Comparison of ENCODE assay signal across 15 cellular contexts in the genomic region with DNA sequence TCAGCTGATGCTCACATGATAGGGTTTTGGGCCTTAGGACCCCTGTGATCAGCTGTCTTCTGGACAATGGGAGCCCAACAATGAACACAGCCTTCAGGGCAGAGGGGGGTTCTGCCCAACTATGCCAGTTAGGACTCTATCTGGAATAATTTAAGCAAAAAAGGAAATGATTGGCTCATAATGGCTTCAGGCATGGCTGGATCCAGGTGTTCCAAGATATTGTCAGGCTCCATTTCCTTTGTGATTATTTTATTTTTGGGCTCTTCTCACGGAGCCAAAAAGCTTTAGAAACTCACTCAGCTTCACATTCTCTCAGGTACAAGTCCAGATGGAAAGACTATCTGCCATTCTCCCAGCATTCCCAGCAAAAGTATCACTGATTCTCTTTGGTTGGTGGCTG. TPM values are rescaled to one million over a fixed set of nuclear protein-coding genes. Genes with fewer than 3 reads are reported as not detected.
DNase-seq lines count a peak whose midpoint lies in the region; ATAC-seq, FAIRE-seq and TF ChIP-seq lines count a peak whose summit lies in the region.
"Had no signal": no experiment of that assay in that cellular context is flagged by ENCODE, and none has a peak within 500 bp of the region (broad histone marks: within the 10 kb centered on the region; RNA-seq: fewer than 3 reads in every experiment).

No MANE protein-coding gene starts in this region.

- TF ChIP-seq POLR2A in endothelial cell of umbilical vein (IDR thresholded peaks at IDR 0.05; ENCODE audit: low read depth, low read length) = no peak
- no peak for TF ChIP-seq POLR2A in upper lobe of left lung (IDR thresholded peaks at IDR 0.05)

- H3K9me3 Mint-ChIP-seq in activated naive CD8-positive, alpha-beta T cell treated with anti-CD3 and anti-CD28 coated beads, Interleukin-2, amount 10 ng/mL, durations not matched to agents 7 days and 5 days = no peaks in the 10 kb centered on the region
- no peaks in the 10 kb centered on the region for H3K9me3 Mint-ChIP-seq in activated naive CD8-positive, alpha-beta T cell treated with anti-CD3 and anti-CD28 coated beads for 36 hours
- no peaks in the 10 kb centered on the region for H3K9me3 Mint-ChIP-seq in naive thymus-derived CD8-positive, alpha-beta T cell

- H3K36me3 ChIP-seq in endothelial cell of umbilical vein (ENCODE audit: control insufficient read depth in 2 of 2, extremely low read depth in 1 of 2, insufficient read depth in 2 of 2, low read length in 2 of 2) (no peaks in the 10 kb centered on the region), upper lobe of left lung (no peaks in the 10 kb centered on the region)
- H3K36me3 ChIP-seq: WERI-Rb-1 had no signal

- no peaks in the 10 kb centered on the region for H3K9me1 ChIP-seq in endothelial cell of umbilical vein (replicated peaks; ENCODE audit: control insufficient read depth, extremely low read depth, insufficient read depth, low read length)

- no peaks in the 10 kb centered on the region for H3K9me3 ChIP-seq in endothelial cell of umbilical vein (replicated peaks; ENCODE audit: control insufficient read depth, insufficient read depth, low read length)
- H3K9me3 ChIP-seq in upper lobe of left lung = no peaks in the 10 kb centered on the region

- no peaks in the 10 kb centered on the region for H3K27me3 ChIP-seq in endothelial cell of umbilical vein (ENCODE audit: control insufficient read depth in 2 of 2, insufficient read depth in 2 of 2, low read length in 2 of 2)
- no peaks in the 10 kb centered on the region for H3K27me3 ChIP-seq in upper lobe of left lung

- CTCF ChIA-PET in endothelial cell of umbilical vein (lab: Charles Lee) = interaction anchor here (3.2 to 7.8 kb wide), 3 partner anchors 29 to 96 kb away, joined by 14 to 118 read pairs (median 113); no protein-coding TSS in a partner anchor

- DNase-seq in activated naive CD8-positive, alpha-beta T cell treated with anti-CD3 and anti-CD28 coated beads, Interleukin-2, amount 10 ng/mL, durations not matched to agents 7 days and 5 days = no peak
- no peak for DNase-seq in activated naive CD8-positive, alpha-beta T cell treated with anti-CD3 and anti-CD28 coated beads for 36 hours
- no peak for DNase-seq in endothelial cell of umbilical vein (ENCODE audit: low read depth, low spot score)
- no peak for DNase-seq in naive thymus-derived CD8-positive, alpha-beta T cell
- DNase-seq in upper lobe of left lung = no peak
- DNase-seq in pons (ENCODE audit: low spot score) = no peak
- DNase-seq in activated CD4-positive, alpha-beta T cell treated with anti-CD3 and anti-CD28 coated beads for 48 hours = no peak
- DNase-seq: 8988T; activated CD8-positive, alpha-beta memory T cell treated with anti-CD3 and anti-CD28 coated beads, Interleukin-2, amount 50 U/mL, for 4 hours; midbrain; NCI-H1930; WERI-Rb-1 had no signal

- no peaks in the 10 kb centered on the region for H3K36me3 Mint-ChIP-seq in activated naive CD8-positive, alpha-beta T cell treated with anti-CD3 and anti-CD28 coated beads, Interleukin-2, amount 10 ng/mL, durations not matched to agents 7 days and 5 days
- H3K36me3 Mint-ChIP-seq in activated naive CD8-positive, alpha-beta T cell treated with anti-CD3 and anti-CD28 coated beads for 36 hours = peaks cover 4% of the 10 kb centered on the region
- H3K36me3 Mint-ChIP-seq in naive thymus-derived CD8-positive, alpha-beta T cell = no peaks in the 10 kb centered on the region

- no peak for ATAC-seq in activated naive CD8-positive, alpha-beta T cell treated with anti-CD3 and anti-CD28 coated beads, Interleukin-2, amount 10 ng/mL, durations not matched to agents 7 days and 5 days (ENCODE audit: low read depth)
- ATAC-seq in naive thymus-derived CD8-positive, alpha-beta T cell = no peak
- ATAC-seq in upper lobe of left lung (ENCODE audit: low FRiP score in 2 of 2) (no peak), HG03571 (IDR thresholded peaks at IDR 0.05; ENCODE audit: unreplicated experiment) (no peak)

- no peaks in the 10 kb centered on the region for H4K20me1 ChIP-seq in endothelial cell of umbilical vein (replicated peaks; ENCODE audit: control insufficient read depth, extremely low read depth, insufficient read depth, low read length)

- no peak overlapping the region for H3K4me3 Mint-ChIP-seq in activated naive CD8-positive, alpha-beta T cell treated with anti-CD3 and anti-CD28 coated beads, Interleukin-2, amount 10 ng/mL, durations not matched to agents 7 days and 5 days
- H3K4me3 Mint-ChIP-seq in activated naive CD8-positive, alpha-beta T cell treated with anti-CD3 and anti-CD28 coated beads for 36 hours = no peak overlapping the region
- H3K4me3 Mint-ChIP-seq in naive thymus-derived CD8-positive, alpha-beta T cell = no peak overlapping the region

- dilution Hi-C loops in endothelial cell of umbilical vein (cut with MboI; ENCODE audit: extremely low pct_ligation_motif_present, low sequenced_read_pairs) = no loop called here

- POLR2A ChIA-PET in activated naive CD8-positive, alpha-beta T cell treated with anti-CD3 and anti-CD28 coated beads, Interleukin-2, amount 10 ng/mL, durations not matched to agents 7 days and 5 days (lab: Charles Lee) = interaction anchor here (1.6 kb wide), 1 partner anchor 20 kb away, joined by 3 read pairs; a partner anchor contains a TSS
- POLR2A ChIA-PET in endothelial cell of umbilical vein (lab: Charles Lee) = interaction anchor here (3.4 kb wide), 1 partner anchor 20 kb away, joined by 20 read pairs; a partner anchor contains a TSS
- POLR2A ChIA-PET in naive thymus-derived CD8-positive, alpha-beta T cell (lab: Charles Lee) = interaction anchor here (0.6 to 4.8 kb wide), 11 partner anchors 10 to 103 kb away, joined by 3 to 21 read pairs (median 4); a partner anchor contains a TSS

- H2AFZ ChIP-seq in endothelial cell of umbilical vein (ENCODE audit: low read depth, low read length) = no peak overlapping the region

- no peak for TF ChIP-seq CTCF in endothelial cell of umbilical vein (IDR thresholded peaks at IDR 0.05; ENCODE audit: extremely low read depth in 1 of 2, insufficient read depth in 1 of 2, low read depth in 1 of 2, low read length in 2 of 2)
- TF ChIP-seq CTCF in upper lobe of left lung (IDR thresholded peaks at IDR 0.05) = no peak

- intact Hi-C loops in endothelial cell of umbilical vein (cut with micrococcal nuclease) = no loop called here

- FAIRE-seq in endothelial cell of umbilical vein (lab: Jason Lieb, UNC) = no peak

- no peak for TF ChIP-seq EP300 in upper lobe of left lung (IDR thresholded peaks at IDR 0.05)

- peaks cover 5% of the 10 kb centered on the region for H3K27me3 Mint-ChIP-seq in activated naive CD8-positive, alpha-beta T cell treated with anti-CD3 and anti-CD28 coated beads, Interleukin-2, amount 10 ng/mL, durations not matched to agents 7 days and 5 days
- peaks cover 2% of the 10 kb centered on the region for H3K27me3 Mint-ChIP-seq in activated naive CD8-positive, alpha-beta T cell treated with anti-CD3 and anti-CD28 coated beads for 36 hours
- H3K27me3 Mint-ChIP-seq in naive thymus-derived CD8-positive, alpha-beta T cell = peaks cover 0 to 2% (median 0%) of the 10 kb centered on the region in 5 donors

- peaks cover 32% of the 10 kb centered on the region for H3K4me1 Mint-ChIP-seq in activated naive CD8-positive, alpha-beta T cell treated with anti-CD3 and anti-CD28 coated beads, Interleukin-2, amount 10 ng/mL, durations not matched to agents 7 days and 5 days
- peaks cover 36% of the 10 kb centered on the region for H3K4me1 Mint-ChIP-seq in activated naive CD8-positive, alpha-beta T cell treated with anti-CD3 and anti-CD28 coated beads for 36 hours
- H3K4me1 Mint-ChIP-seq in naive thymus-derived CD8-positive, alpha-beta T cell = peaks cover 23 to 48% (median 42%) of the 10 kb centered on the region in 4 donors

- H3K79me2 ChIP-seq in endothelial cell of umbilical vein (ENCODE audit: control insufficient read depth, insufficient read depth, low read length) = peaks cover 12% of the 10 kb centered on the region

- peak overlapping the region; percentile 7 for H3K27ac Mint-ChIP-seq in activated naive CD8-positive, alpha-beta T cell treated with anti-CD3 and anti-CD28 coated beads, Interleukin-2, amount 10 ng/mL, durations not matched to agents 7 days and 5 days
- no peak overlapping the region for H3K27ac Mint-ChIP-seq in activated naive CD8-positive, alpha-beta T cell treated with anti-CD3 and anti-CD28 coated beads for 36 hours
- H3K27ac Mint-ChIP-seq in naive thymus-derived CD8-positive, alpha-beta T cell = peak overlapping the region in 7 of 10 donors; percentile 78 to 98 (median 94)

- peak overlapping the region; percentile 77 for H3K9ac ChIP-seq in endothelial cell of umbilical vein (replicated peaks; ENCODE audit: extremely low read depth, insufficient read depth, low read length)
- H3K9ac ChIP-seq: KMS-11 had no signal

- peak overlapping the region; percentile 99 for H3K27ac ChIP-seq in endothelial cell of umbilical vein (ENCODE audit: insufficient read depth, low read depth, low read length)
- peak overlapping the region; percentile 91 to 98 (median 94) for H3K27ac ChIP-seq in upper lobe of left lung
- H3K27ac ChIP-seq: KMS-11, SK-N-MC, WERI-Rb-1 had no signal

- BruUV-seq in endothelial cell of umbilical vein (replicated peaks; lab: Mats Ljungman, UMichigan) = no TSS peak

- 73 to 77% methylated on average over 1 of the region's 1 CpG for WGBS in upper lobe of left lung, 2 donors

- H3K4me1 ChIP-seq in endothelial cell of umbilical vein (ENCODE audit: control insufficient read depth, extremely low read depth, insufficient read depth, low read length) (peaks cover 35% of the 10 kb centered on the region), upper lobe of left lung (peaks cover 30 to 49% (median 36%) of the 10 kb centered on the region in 4 donors)

- H3K4me2 ChIP-seq in endothelial cell of umbilical vein (ENCODE audit: insufficient read depth, low read length) = peak overlapping the region; percentile 77
- H3K4me2 ChIP-seq: KMS-11 had no signal

- H3K4me3 ChIP-seq in endothelial cell of umbilical vein (replicated peaks in 1 of 3; ENCODE audit: insufficient read depth in 1 of 3, low read depth in 1 of 3, low read length in 3 of 3) (no peak overlapping the region), upper lobe of left lung (no peak overlapping the region)
- H3K4me3 ChIP-seq: SK-N-MC had no signal

RNA-seq across cellular contexts. Expression of a gene that starts 2.9 kb away (rescaled TPM):
- 100 to 1,000 TPM; 115 to 135 TPM for total RNA-seq in activated naive CD8-positive, alpha-beta T cell treated with anti-CD3 and anti-CD28 coated beads, Interleukin-2, amount 10 ng/mL, durations not matched to agents 7 days and 5 days
- 100 to 1,000 TPM; 124 to 126 TPM for total RNA-seq in activated naive CD8-positive, alpha-beta T cell treated with anti-CD3 and anti-CD28 coated beads for 36 hours
- total RNA-seq in endothelial cell of umbilical vein (1,337 and 1,517 TPM in 2 replicates), upper lobe of left lung (100 to 1,000 TPM; 137 to 552 (median 338) TPM)
- 260 and 276 TPM in 2 replicates for polyA plus RNA-seq in endothelial cell of umbilical vein
- polyA plus RNA-seq in endothelial cell of umbilical vein (2011; cell fraction: cytosol; rRNA removed) = 433 and 536 TPM in 2 replicates
- polyA plus RNA-seq in endothelial cell of umbilical vein (2011; cell fraction: nucleus; rRNA removed) = 161 and 174 TPM in 2 replicates
- polyA plus RNA-seq in endothelial cell of umbilical vein (2012) = 4,187 and 5,829 TPM in 2 replicates
- polyA minus RNA-seq in endothelial cell of umbilical vein = 94.1 and 153 TPM in 2 replicates
- polyA minus RNA-seq in endothelial cell of umbilical vein (2011; cell fraction: cytosol; rRNA and poly(A)+ RNA removed) = 123 TPM
- polyA minus RNA-seq in endothelial cell of umbilical vein (2011; cell fraction: nucleus; rRNA and poly(A)+ RNA removed) = 54.8 and 79.2 TPM in 2 replicates
- total RNA-seq in naive thymus-derived CD8-positive, alpha-beta T cell = 10 to 100 TPM; 32.3 to 39.0 TPM
- polyA plus RNA-seq in naive thymus-derived CD8-positive, alpha-beta T cell = 100 to 1,000 TPM; 248 to 303 (median 294) TPM

RNA-seq across cellular contexts. Expression of a gene that starts 16.1 kb away (rescaled TPM):
- 10 to 100 TPM; 15.5 to 16.3 TPM for total RNA-seq in activated naive CD8-positive, alpha-beta T cell treated with anti-CD3 and anti-CD28 coated beads, Interleukin-2, amount 10 ng/mL, durations not matched to agents 7 days and 5 days
- total RNA-seq in activated naive CD8-positive, alpha-beta T cell treated with anti-CD3 and anti-CD28 coated beads for 36 hours = 10 to 100 TPM; 24.3 to 25.6 TPM
- total RNA-seq in endothelial cell of umbilical vein (not detected in 2 replicates), upper lobe of left lung (1 to 10 TPM in 2 of 6 donors, not detected in 4; 1.4 to 1.5 TPM)
- polyA plus RNA-seq in endothelial cell of umbilical vein = 0.37 TPM in 1 of 2 replicates, not detected in the other
- polyA plus RNA-seq in endothelial cell of umbilical vein (2011; cell fraction: cytosol; rRNA removed) = 0.30 TPM in 1 of 2 replicates, not detected in the other
- not detected in 2 replicates for polyA plus RNA-seq in endothelial cell of umbilical vein (2011; cell fraction: nucleus; rRNA removed)
- 0.44 TPM in 1 of 2 replicates, not detected in the other for polyA plus RNA-seq in endothelial cell of umbilical vein (2012)
- polyA minus RNA-seq in endothelial cell of umbilical vein = not detected in 2 replicates
- not detected for polyA minus RNA-seq in endothelial cell of umbilical vein (2011; cell fraction: cytosol; rRNA and poly(A)+ RNA removed)
- polyA minus RNA-seq in endothelial cell of umbilical vein (2011; cell fraction: nucleus; rRNA and poly(A)+ RNA removed) = not detected in 2 replicates
- 1 to 10 TPM; 1.8 to 3.1 TPM for total RNA-seq in naive thymus-derived CD8-positive, alpha-beta T cell
- polyA plus RNA-seq in naive thymus-derived CD8-positive, alpha-beta T cell = 10 to 100 TPM in 2 of 3 donors, 1 to 10 TPM in 1; 8.6 to 19.9 (median 19.2) TPM

RNA-seq across cellular contexts. Expression of a gene that starts 20.1 kb away (rescaled TPM):
- 10 to 100 TPM; 32.6 to 36.4 TPM for total RNA-seq in activated naive CD8-positive, alpha-beta T cell treated with anti-CD3 and anti-CD28 coated beads, Interleukin-2, amount 10 ng/mL, durations not matched to agents 7 days and 5 days
- 10 to 100 TPM; 67.1 to 68.9 TPM for total RNA-seq in activated naive CD8-positive, alpha-beta T cell treated with anti-CD3 and anti-CD28 coated beads for 36 hours
- total RNA-seq in endothelial cell of umbilical vein (201 and 346 TPM in 2 replicates), upper lobe of left lung (100 to 1,000 TPM in 5 of 6 donors, 10 to 100 TPM in 1; 72.3 to 546 (median 187) TPM)
- 186 and 208 TPM in 2 replicates for polyA plus RNA-seq in endothelial cell of umbilical vein
- 545 and 811 TPM in 2 replicates for polyA plus RNA-seq in endothelial cell of umbilical vein (2011; cell fraction: cytosol; rRNA removed)
- 176 and 197 TPM in 2 replicates for polyA plus RNA-seq in endothelial cell of umbilical vein (2011; cell fraction: nucleus; rRNA removed)
- polyA plus RNA-seq in endothelial cell of umbilical vein (2012) = 497 and 663 TPM in 2 replicates
- 45.8 and 61.2 TPM in 2 replicates for polyA minus RNA-seq in endothelial cell of umbilical vein
- 46.4 TPM for polyA minus RNA-seq in endothelial cell of umbilical vein (2011; cell fraction: cytosol; rRNA and poly(A)+ RNA removed)
- 17.6 and 21.5 TPM in 2 replicates for polyA minus RNA-seq in endothelial cell of umbilical vein (2011; cell fraction: nucleus; rRNA and poly(A)+ RNA removed)
- 1 to 10 TPM; 1.3 to 1.6 TPM for total RNA-seq in naive thymus-derived CD8-positive, alpha-beta T cell
- polyA plus RNA-seq in naive thymus-derived CD8-positive, alpha-beta T cell = 10 to 100 TPM in 2 of 3 donors, 1 to 10 TPM in 1; 7.1 to 21.9 (median 10.5) TPM

RNA-seq across cellular contexts. Expression of a gene that starts 27.0 kb away (rescaled TPM):
- not detected for total RNA-seq in activated naive CD8-positive, alpha-beta T cell treated with anti-CD3 and anti-CD28 coated beads, Interleukin-2, amount 10 ng/mL, durations not matched to agents 7 days and 5 days
- total RNA-seq in activated naive CD8-positive, alpha-beta T cell treated with anti-CD3 and anti-CD28 coated beads for 36 hours = not detected
- 1.8 and 4.6 TPM in 2 replicates for total RNA-seq in endothelial cell of umbilical vein
- polyA plus RNA-seq in endothelial cell of umbilical vein = 4.1 and 4.3 TPM in 2 replicates
- polyA plus RNA-seq in endothelial cell of umbilical vein (2011; cell fraction: cytosol; rRNA removed) = 5.6 and 6.0 TPM in 2 replicates
- 0.65 and 1.5 TPM in 2 replicates for polyA plus RNA-seq in endothelial cell of umbilical vein (2011; cell fraction: nucleus; rRNA removed)
- polyA plus RNA-seq in endothelial cell of umbilical vein (2012) = 2.2 and 3.2 TPM in 2 replicates
- 1.4 and 1.7 TPM in 2 replicates for polyA minus RNA-seq in endothelial cell of umbilical vein
- not detected for polyA minus RNA-seq in endothelial cell of umbilical vein (2011; cell fraction: cytosol; rRNA and poly(A)+ RNA removed)
- 0.58 TPM in 1 of 2 replicates, not detected in the other for polyA minus RNA-seq in endothelial cell of umbilical vein (2011; cell fraction: nucleus; rRNA and poly(A)+ RNA removed)
- not detected for total RNA-seq in naive thymus-derived CD8-positive, alpha-beta T cell
- not detected for polyA plus RNA-seq in naive thymus-derived CD8-positive, alpha-beta T cell
- total RNA-seq in upper lobe of left lung = 100 to 1,000 TPM in 1 of 6 donors, 10 to 100 TPM in 4, 1 to 10 TPM in 1; 8.4 to 194 (median 37.0) TPM

RNA-seq across cellular contexts. Expression of a gene that starts 33.0 kb away (rescaled TPM):
- total RNA-seq in activated naive CD8-positive, alpha-beta T cell treated with anti-CD3 and anti-CD28 coated beads, Interleukin-2, amount 10 ng/mL, durations not matched to agents 7 days and 5 days = not detected
- total RNA-seq in activated naive CD8-positive, alpha-beta T cell treated with anti-CD3 and anti-CD28 coated beads for 36 hours = not detected
- total RNA-seq in endothelial cell of umbilical vein = 5.4 and 8.4 TPM in 2 replicates
- polyA plus RNA-seq in endothelial cell of umbilical vein = 2.3 and 6.5 TPM in 2 replicates
- polyA plus RNA-seq in endothelial cell of umbilical vein (2011; cell fraction: cytosol; rRNA removed) = 8.9 and 15.6 TPM in 2 replicates
- polyA plus RNA-seq in endothelial cell of umbilical vein (2011; cell fraction: nucleus; rRNA removed) = 3.3 and 3.7 TPM in 2 replicates
- polyA plus RNA-seq in endothelial cell of umbilical vein (2012) = 22.0 and 29.7 TPM in 2 replicates
- polyA minus RNA-seq in endothelial cell of umbilical vein = 3.8 TPM in 1 of 2 replicates, not detected in the other
- polyA minus RNA-seq in endothelial cell of umbilical vein (2011; cell fraction: cytosol; rRNA and poly(A)+ RNA removed) = not detected
- not detected in 2 replicates for polyA minus RNA-seq in endothelial cell of umbilical vein (2011; cell fraction: nucleus; rRNA and poly(A)+ RNA removed)
- not detected for total RNA-seq in naive thymus-derived CD8-positive, alpha-beta T cell
- polyA plus RNA-seq in naive thymus-derived CD8-positive, alpha-beta T cell = not detected
- total RNA-seq in upper lobe of left lung = 10 to 100 TPM in 4 of 6 donors, 1 to 10 TPM in 1, not detected in 1; 5.4 to 59.1 (median 13.4) TPM

Comparison
In these comparisons a context has a peak if more than half of its experiments do, and no peak if none do; other contexts are left out.
1. RNA of a gene that starts 16.1 kb away (total RNA-seq): 24.3 to 25.6 TPM in activated naive CD8-positive, alpha-beta T cell treated with anti-CD3 and anti-CD28 coated beads for 36 hours and 15.5 to 16.3 TPM in activated naive CD8-positive, alpha-beta T cell treated with anti-CD3 and anti-CD28 coated beads, Interleukin-2, amount 10 ng/mL, durations not matched to agents 7 days and 5 days; 1.8 to 3.1 TPM in naive thymus-derived CD8-positive, alpha-beta T cell, not detected in endothelial cell of umbilical vein and 1.4 to 1.5 TPM in upper lobe of left lung; every median in the first group is over 4 times any median in the second.
2. RNA of a gene that starts 20.1 kb away (total RNA-seq): 201 to 346 TPM in endothelial cell of umbilical vein, 72.3 to 546 TPM in upper lobe of left lung, 67.1 to 68.9 TPM in activated naive CD8-positive, alpha-beta T cell treated with anti-CD3 and anti-CD28 coated beads for 36 hours and 32.6 to 36.4 TPM in activated naive CD8-positive, alpha-beta T cell treated with anti-CD3 and anti-CD28 coated beads, Interleukin-2, amount 10 ng/mL, durations not matched to agents 7 days and 5 days; 1.3 to 1.6 TPM in naive thymus-derived CD8-positive, alpha-beta T cell; every median in the first group is over 10 times any median in the second.